36 cellular contexts compared by ENCODE assay signal in the genomic region with DNA sequence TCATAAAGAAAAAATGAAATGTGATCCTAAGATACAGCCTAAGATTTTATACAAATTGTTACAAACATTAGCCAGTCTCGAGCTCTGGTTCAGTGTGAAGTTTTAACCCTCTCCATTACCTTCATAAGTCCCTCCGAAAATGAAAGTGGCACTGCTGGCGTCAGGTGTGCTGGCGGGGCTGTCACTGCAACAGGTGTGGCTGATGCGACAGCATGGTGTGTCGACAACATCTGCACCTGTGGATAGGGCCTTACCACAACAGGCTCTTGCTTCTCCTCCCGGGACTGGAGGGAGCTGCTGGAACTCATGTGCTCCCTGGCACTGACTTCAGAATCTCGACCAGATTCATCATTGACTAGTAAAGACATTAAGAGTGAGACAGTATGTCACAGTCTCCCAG.
"Had no signal": no experiment of that assay in that cellular context is flagged by ENCODE, and none has a peak within 500 bp of the region (broad histone marks: within the 10 kb centered on the region; RNA-seq: fewer than 3 reads in every experiment).

No MANE protein-coding gene starts in this region.

- FAIRE-seq: bronchial epithelial cell, TTC549 had no signal

- H3K27ac Mint-ChIP-seq: activated B cell treated with CpG ODN at 0.5 μM for 24 hours; activated CD4-positive, alpha-beta memory T cell treated with anti-CD3 and anti-CD28 coated beads, Interleukin-2, amount 10 ng/mL, durations not matched to agents 7 days and 5 days; activated CD4-positive, alpha-beta T cell treated with anti-CD3 and anti-CD28 coated beads for 36 hours; activated CD4-positive, alpha-beta T cell treated with anti-CD3 and anti-CD28 coated beads, Interleukin-2, amount 10 ng/mL, durations not matched to agents 24 days and 14 days; activated CD8-positive, alpha-beta memory T cell treated with anti-CD3 and anti-CD28 coated beads, Interleukin-2, amount 10 ng/mL, durations not matched to agents 7 days and 5 days; activated CD8-positive, alpha-beta T cell treated with anti-CD3 and anti-CD28 coated beads, Interleukin-2, amount 10 ng/mL, durations not matched to agents 7 days and 5 days; activated naive CD4-positive, alpha-beta T cell treated with anti-CD3 and anti-CD28 coated beads, Interleukin-2, amount 10 ng/mL, durations not matched to agents 7 days and 5 days; activated naive CD4-positive, alpha-beta T cell treated with anti-CD3 and anti-CD28 coated beads, Interleukin-2, amount 50 U/mL, for 24 hours; activated naive CD8-positive, alpha-beta T cell; activated naive CD8-positive, alpha-beta T cell treated with anti-CD3 and anti-CD28 coated beads, Interleukin-2, amount 10 ng/mL, durations not matched to agents 7 days and 5 days; activated naive CD8-positive, alpha-beta T cell treated with anti-CD3 and anti-CD28 coated beads, Interleukin-2, amount 50 U/mL, for 24 hours; activated T-cell treated with anti-CD3 and anti-CD28 coated beads, Interleukin-2, amount 50 U/mL, for 24 hours; activated T-helper 2 cell treated with anti-CD3 and anti-CD28 coated beads, Interferon-gamma antibody, Interleukin-2, Interleukin-4, amounts not matched to agents 10 μg/mL and 5 μg/mL and 100 μg/mL, durations not matched to agents 14 hours and 24 hours and 36 hours; brain; T-helper 1 cell treated with Interleukin-12 subunit alpha and Interleukin-12 subunit beta and Interleukin-4 antibody, amounts not matched to agents 30 μg/mL and 1 μg/mL, for 36 hours; T-helper 2 cell treated with Interferon-gamma antibody and Interleukin-4, amounts not matched to agents 5 μg/mL and 100 μg/mL, for 36 hours had no signal

- DNase-seq: activated B cell treated with CpG ODN at 0.5 μM for 24 hours; activated CD4-positive, alpha-beta memory T cell treated with anti-CD3 and anti-CD28 coated beads, Interleukin-2, amount 10 ng/mL, durations not matched to agents 7 days and 5 days; activated CD4-positive, alpha-beta T cell treated with anti-CD3 and anti-CD28 coated beads for 1 hour; activated CD4-positive, alpha-beta T cell treated with anti-CD3 and anti-CD28 coated beads for 36 hours; activated CD4-positive, alpha-beta T cell treated with anti-CD3 and anti-CD28 coated beads, Interleukin-2, amount 10 ng/mL, durations not matched to agents 24 days and 14 days; activated CD4-positive, alpha-beta T cell treated with anti-CD3 and anti-CD28 coated beads, Interleukin-2, amount 50 U/mL, for 48 hours; activated CD8-positive, alpha-beta memory T cell treated with anti-CD3 and anti-CD28 coated beads for 24 hours; activated CD8-positive, alpha-beta memory T cell treated with anti-CD3 and anti-CD28 coated beads, Interleukin-2, amount 10 ng/mL, durations not matched to agents 7 days and 5 days; activated CD8-positive, alpha-beta memory T cell treated with anti-CD3 and anti-CD28 coated beads, Interleukin-2, amount 50 U/mL, for 48 hours; activated CD8-positive, alpha-beta T cell treated with anti-CD3 and anti-CD28 coated beads, Interleukin-2, amount 10 ng/mL, durations not matched to agents 7 days and 5 days; activated effector memory CD4-positive, alpha-beta T cell treated with Interleukin-2 at 50 U/mL for 16 hours; activated gamma-delta T cell; activated naive CD4-positive, alpha-beta T cell treated with anti-CD3 and anti-CD28 coated beads, Interleukin-2, amount 10 ng/mL, durations not matched to agents 7 days and 5 days; activated naive CD4-positive, alpha-beta T cell treated with Interleukin-2 at 50 U/mL for 16 hours; activated naive CD8-positive, alpha-beta T cell treated with anti-CD3 and anti-CD28 coated beads, Interleukin-2, amount 10 ng/mL, durations not matched to agents 7 days and 5 days; activated naive CD8-positive, alpha-beta T cell treated with anti-CD3 and anti-CD28 coated beads, Interleukin-2, amount 50 U/mL, for 24 hours; activated T-cell treated with anti-CD3 and anti-CD28 coated beads, Interleukin-2, amount 50 U/mL, for 24 hours; activated T-cell treated with anti-CD3 and anti-CD28 coated beads, Interleukin-2, amount 50 U/mL, for 48 hours; anterior cingulate cortex; cerebellar nuclear complex; T-helper 1 cell; T-helper 2 cell; T-helper 9 cell had no signal

- H3K27me3 ChIP-seq: ascending aorta, cardiac muscle cell had no signal

- H3K27me3 Mint-ChIP-seq: activated B cell treated with CpG ODN at 0.5 μM for 24 hours; activated CD4-positive, alpha-beta memory T cell treated with anti-CD3 and anti-CD28 coated beads, Interleukin-2, amount 10 ng/mL, durations not matched to agents 7 days and 5 days; activated CD4-positive, alpha-beta T cell treated with anti-CD3 and anti-CD28 coated beads for 36 hours; activated CD4-positive, alpha-beta T cell treated with anti-CD3 and anti-CD28 coated beads, Interleukin-2, amount 10 ng/mL, durations not matched to agents 24 days and 14 days; activated CD8-positive, alpha-beta memory T cell treated with anti-CD3 and anti-CD28 coated beads, Interleukin-2, amount 10 ng/mL, durations not matched to agents 7 days and 5 days; activated naive CD4-positive, alpha-beta T cell treated with anti-CD3 and anti-CD28 coated beads, Interleukin-2, amount 10 ng/mL, durations not matched to agents 7 days and 5 days; activated naive CD4-positive, alpha-beta T cell treated with anti-CD3 and anti-CD28 coated beads, Interleukin-2, amount 50 U/mL, for 24 hours; activated naive CD8-positive, alpha-beta T cell; activated naive CD8-positive, alpha-beta T cell treated with anti-CD3 and anti-CD28 coated beads, Interleukin-2, amount 10 ng/mL, durations not matched to agents 7 days and 5 days; activated naive CD8-positive, alpha-beta T cell treated with anti-CD3 and anti-CD28 coated beads, Interleukin-2, amount 50 U/mL, for 24 hours; activated T-cell treated with anti-CD3 and anti-CD28 coated beads, Interleukin-2, amount 50 U/mL, for 24 hours; brain; central memory CD8-positive, alpha-beta T cell had no signal

- H3K27ac ChIP-seq: ascending aorta, cardiac muscle cell, VCaP had no signal

- H3K4me1 Mint-ChIP-seq: activated B cell treated with CpG ODN at 0.5 μM for 24 hours; activated CD4-positive, alpha-beta memory T cell treated with anti-CD3 and anti-CD28 coated beads, Interleukin-2, amount 10 ng/mL, durations not matched to agents 7 days and 5 days; activated CD4-positive, alpha-beta T cell treated with anti-CD3 and anti-CD28 coated beads for 36 hours; activated CD8-positive, alpha-beta memory T cell treated with anti-CD3 and anti-CD28 coated beads, Interleukin-2, amount 10 ng/mL, durations not matched to agents 7 days and 5 days; activated naive CD4-positive, alpha-beta T cell treated with anti-CD3 and anti-CD28 coated beads, Interleukin-2, amount 10 ng/mL, durations not matched to agents 7 days and 5 days; activated naive CD8-positive, alpha-beta T cell treated with anti-CD3 and anti-CD28 coated beads, Interleukin-2, amount 50 U/mL, for 24 hours; brain; central memory CD8-positive, alpha-beta T cell had no signal

- H3K9me3 Mint-ChIP-seq: activated B cell treated with CpG ODN at 0.5 μM for 24 hours; activated CD4-positive, alpha-beta memory T cell treated with anti-CD3 and anti-CD28 coated beads, Interleukin-2, amount 10 ng/mL, durations not matched to agents 7 days and 5 days; activated CD4-positive, alpha-beta T cell treated with anti-CD3 and anti-CD28 coated beads, Interleukin-2, amount 10 ng/mL, durations not matched to agents 24 days and 14 days; activated naive CD4-positive, alpha-beta T cell treated with anti-CD3 and anti-CD28 coated beads, Interleukin-2, amount 10 ng/mL, durations not matched to agents 7 days and 5 days; activated naive CD4-positive, alpha-beta T cell treated with anti-CD3 and anti-CD28 coated beads, Interleukin-2, amount 50 U/mL, for 24 hours; activated naive CD8-positive, alpha-beta T cell treated with anti-CD3 and anti-CD28 coated beads, Interleukin-2, amount 10 ng/mL, durations not matched to agents 7 days and 5 days; activated naive CD8-positive, alpha-beta T cell treated with anti-CD3 and anti-CD28 coated beads, Interleukin-2, amount 50 U/mL, for 24 hours; activated T-cell treated with anti-CD3 and anti-CD28 coated beads, Interleukin-2, amount 50 U/mL, for 24 hours; activated T-helper 2 cell treated with anti-CD3 and anti-CD28 coated beads, Interferon-gamma antibody, Interleukin-2, Interleukin-4, amounts not matched to agents 10 μg/mL and 5 μg/mL and 100 μg/mL, durations not matched to agents 14 hours and 24 hours and 36 hours; brain; central memory CD8-positive, alpha-beta T cell; T-helper 1 cell treated with Interleukin-12 subunit alpha and Interleukin-12 subunit beta and Interleukin-4 antibody, amounts not matched to agents 30 μg/mL and 1 μg/mL, for 36 hours; T-helper 2 cell treated with Interferon-gamma antibody and Interleukin-4, amounts not matched to agents 5 μg/mL and 100 μg/mL, for 36 hours had no signal

- H3K9me3 ChIP-seq: ascending aorta had no signal

- H3K4me3 ChIP-seq: ascending aorta, cardiac muscle cell had no signal

- H3K4me3 Mint-ChIP-seq: activated B cell treated with CpG ODN at 0.5 μM for 24 hours; activated CD4-positive, alpha-beta memory T cell treated with anti-CD3 and anti-CD28 coated beads, Interleukin-2, amount 10 ng/mL, durations not matched to agents 7 days and 5 days; activated CD4-positive, alpha-beta T cell treated with anti-CD3 and anti-CD28 coated beads for 36 hours; activated CD4-positive, alpha-beta T cell treated with anti-CD3 and anti-CD28 coated beads, Interleukin-2, amount 10 ng/mL, durations not matched to agents 24 days and 14 days; activated CD8-positive, alpha-beta memory T cell treated with anti-CD3 and anti-CD28 coated beads, Interleukin-2, amount 10 ng/mL, durations not matched to agents 7 days and 5 days; activated CD8-positive, alpha-beta T cell treated with anti-CD3 and anti-CD28 coated beads, Interleukin-2, amount 10 ng/mL, durations not matched to agents 7 days and 5 days; activated naive CD4-positive, alpha-beta T cell treated with anti-CD3 and anti-CD28 coated beads, Interleukin-2, amount 10 ng/mL, durations not matched to agents 7 days and 5 days; activated naive CD4-positive, alpha-beta T cell treated with anti-CD3 and anti-CD28 coated beads, Interleukin-2, amount 50 U/mL, for 24 hours; activated naive CD8-positive, alpha-beta T cell; activated naive CD8-positive, alpha-beta T cell treated with anti-CD3 and anti-CD28 coated beads, Interleukin-2, amount 10 ng/mL, durations not matched to agents 7 days and 5 days; activated naive CD8-positive, alpha-beta T cell treated with anti-CD3 and anti-CD28 coated beads, Interleukin-2, amount 50 U/mL, for 24 hours; activated T-cell treated with anti-CD3 and anti-CD28 coated beads, Interleukin-2, amount 50 U/mL, for 24 hours; brain; central memory CD8-positive, alpha-beta T cell; T-helper 1 cell treated with Interleukin-12 subunit alpha and Interleukin-12 subunit beta and Interleukin-4 antibody, amounts not matched to agents 30 μg/mL and 1 μg/mL, for 36 hours; T-helper 2 cell treated with Interferon-gamma antibody and Interleukin-4, amounts not matched to agents 5 μg/mL and 100 μg/mL, for 36 hours had no signal

- H3K4me1 ChIP-seq: ascending aorta had no signal

- ATAC-seq: activated CD4-positive, alpha-beta T cell treated with anti-CD3 and anti-CD28 coated beads for 36 hours; activated CD4-positive, CD25-positive, alpha-beta regulatory T cell treated with anti-CD3 and anti-CD28 coated beads, Interleukin-2, amount 50 U/mL, for 24 hours; activated CD8-positive, alpha-beta memory T cell treated with anti-CD3 and anti-CD28 coated beads, Interleukin-2, amount 10 ng/mL, durations not matched to agents 7 days and 5 days; activated CD8-positive, alpha-beta T cell treated with anti-CD3 and anti-CD28 coated beads, Interleukin-2, amount 10 ng/mL, durations not matched to agents 7 days and 5 days; activated naive CD8-positive, alpha-beta T cell treated with anti-CD3 and anti-CD28 coated beads, Interleukin-2, amount 50 U/mL, for 24 hours had no signal
